In the genomic region with DNA sequence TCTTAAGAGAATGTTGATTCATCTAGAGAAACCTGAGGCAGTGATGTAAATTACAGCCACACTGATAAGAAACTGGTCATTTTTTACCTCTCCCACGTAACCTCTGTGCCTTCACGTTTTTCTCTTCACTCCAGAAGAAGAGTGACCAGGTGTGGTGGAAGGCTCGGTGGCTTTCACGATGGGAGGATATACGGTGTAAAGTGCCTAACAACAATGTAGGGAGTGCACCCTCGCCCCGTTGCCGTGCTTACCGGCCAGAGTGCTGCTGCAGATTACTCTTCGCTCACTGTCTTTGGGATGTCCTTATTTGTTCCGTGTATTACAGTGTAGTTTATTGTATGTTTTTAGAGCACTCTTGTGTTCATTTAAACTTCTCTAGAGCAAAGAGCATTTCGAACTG, we compare ENCODE assay signal across 17 cellular contexts. TPM values are rescaled to one million over a fixed set of nuclear protein-coding genes. Genes with fewer than 3 reads are reported as not detected.
A peak's percentile ranks its signal among the peaks of the same experiment; 100 is the strongest.
DNase-seq lines count a peak whose midpoint lies in the region; FAIRE-seq and TF ChIP-seq lines count a peak whose summit lies in the region.
"Had no signal": no experiment of that assay in that cellular context is flagged by ENCODE, and none has a peak within 500 bp of the region (broad histone marks: within the 10 kb centered on the region; RNA-seq: fewer than 3 reads in every experiment).

No MANE protein-coding gene starts in this region.

- H3K27ac ChIP-seq in keratinocyte (ENCODE audit: control insufficient read depth, insufficient read depth, low read length) (peak overlapping the region; percentile 65), ovary (no peak overlapping the region)
- H3K27ac ChIP-seq: parathyroid adenoma, PC-9 had no signal

- H3K4me1 ChIP-seq in keratinocyte (ENCODE audit: control insufficient read depth, extremely low read depth, insufficient read depth, low read length) (peaks cover 41% of the 10 kb centered on the region), ovary (ENCODE audit: insufficient read depth) (peaks cover 17% of the 10 kb centered on the region)

- H3K9ac ChIP-seq in keratinocyte (ENCODE audit: control insufficient read depth, extremely low read depth, insufficient read depth, low read length) = peak overlapping the region; percentile 62
- H3K9ac ChIP-seq: parathyroid adenoma had no signal

- H3K4me3 Mint-ChIP-seq in activated naive CD4-positive, alpha-beta T cell treated with anti-CD3 and anti-CD28 coated beads, Interleukin-2, amount 50 U/mL, for 24 hours = peak overlapping the region; percentile 63
- peak overlapping the region; percentile 70 for H3K4me3 Mint-ChIP-seq in activated CD4-positive, alpha-beta memory T cell treated with anti-CD3 and anti-CD28 coated beads, Interleukin-2, amount 10 ng/mL, durations not matched to agents 7 days and 5 days
- H3K4me3 Mint-ChIP-seq in type B pancreatic cell = peak overlapping the region; percentile 24
- H3K4me3 Mint-ChIP-seq: dendritic cell treated with granulocyte-macrophage colony-stimulating factor and Interleukin-4, amounts not matched to agents 40 ng/mL and 50 ng/mL, for 4 days had no signal

- dilution Hi-C loops in keratinocyte (cut with MboI; ENCODE audit: extremely low pct_ligation_motif_present, low sequenced_read_pairs) = no loop called here

- peaks cover 92% of the 10 kb centered on the region for H3K4me1 Mint-ChIP-seq in activated naive CD4-positive, alpha-beta T cell treated with anti-CD3 and anti-CD28 coated beads, Interleukin-2, amount 50 U/mL, for 24 hours
- peaks cover 93% of the 10 kb centered on the region for H3K4me1 Mint-ChIP-seq in activated CD4-positive, alpha-beta memory T cell treated with anti-CD3 and anti-CD28 coated beads, Interleukin-2, amount 10 ng/mL, durations not matched to agents 7 days and 5 days
- peaks cover 45% of the 10 kb centered on the region for H3K4me1 Mint-ChIP-seq in type B pancreatic cell (ENCODE audit: unreplicated experiment)

- peaks cover 7% of the 10 kb centered on the region for H3K9me1 ChIP-seq in keratinocyte (ENCODE audit: control insufficient read depth, extremely low read depth, insufficient read depth, low read length)

- peak overlapping the region; percentile 93 for H3K27ac Mint-ChIP-seq in activated naive CD4-positive, alpha-beta T cell treated with anti-CD3 and anti-CD28 coated beads, Interleukin-2, amount 50 U/mL, for 24 hours
- peak overlapping the region; percentile 99 for H3K27ac Mint-ChIP-seq in activated CD4-positive, alpha-beta memory T cell treated with anti-CD3 and anti-CD28 coated beads, Interleukin-2, amount 10 ng/mL, durations not matched to agents 7 days and 5 days
- H3K27ac Mint-ChIP-seq in type B pancreatic cell = peak overlapping the region; percentile 38

- H3K36me3 Mint-ChIP-seq in activated naive CD4-positive, alpha-beta T cell treated with anti-CD3 and anti-CD28 coated beads, Interleukin-2, amount 50 U/mL, for 24 hours = peaks cover 4% of the 10 kb centered on the region
- H3K36me3 Mint-ChIP-seq in activated CD4-positive, alpha-beta memory T cell treated with anti-CD3 and anti-CD28 coated beads, Interleukin-2, amount 10 ng/mL, durations not matched to agents 7 days and 5 days (ENCODE audit: low read depth) = peaks cover 43% of the 10 kb centered on the region
- peaks cover 15% of the 10 kb centered on the region for H3K36me3 Mint-ChIP-seq in type B pancreatic cell

- H3K36me3 ChIP-seq in keratinocyte (ENCODE audit: control insufficient read depth in 2 of 2, extremely low read depth in 1 of 2, insufficient read depth in 2 of 2, low read length in 2 of 2) = no peaks in the 10 kb centered on the region
- H3K36me3 ChIP-seq in ovary = no peaks in the 10 kb centered on the region
- H3K36me3 ChIP-seq: vagina had no signal

- H2AFZ ChIP-seq in keratinocyte (ENCODE audit: control insufficient read depth, low read length) = peak overlapping the region; percentile 14
- H2AFZ ChIP-seq: parathyroid adenoma, PC-9 had no signal

- intact Hi-C loops in ovary (cut with DNase I) = no loop called here

- H4K20me1 ChIP-seq in keratinocyte (ENCODE audit: control insufficient read depth, extremely low read depth, insufficient read depth, low read length) = peaks cover 9% of the 10 kb centered on the region

- no peak for FAIRE-seq in keratinocyte (lab: Jason Lieb, UNC)
- FAIRE-seq: GM12892 had no signal

- no peaks in the 10 kb centered on the region for H3K27me3 Mint-ChIP-seq in activated naive CD4-positive, alpha-beta T cell treated with anti-CD3 and anti-CD28 coated beads, Interleukin-2, amount 50 U/mL, for 24 hours
- H3K27me3 Mint-ChIP-seq in activated CD4-positive, alpha-beta memory T cell treated with anti-CD3 and anti-CD28 coated beads, Interleukin-2, amount 10 ng/mL, durations not matched to agents 7 days and 5 days = no peaks in the 10 kb centered on the region
- H3K27me3 Mint-ChIP-seq in type B pancreatic cell = no peaks in the 10 kb centered on the region
- H3K27me3 Mint-ChIP-seq: dendritic cell treated with granulocyte-macrophage colony-stimulating factor and Interleukin-4, amounts not matched to agents 40 ng/mL and 50 ng/mL, for 4 days had no signal

- H3K27me3 ChIP-seq in keratinocyte (ENCODE audit: control insufficient read depth, extremely low read depth, insufficient read depth, low read length) (no peaks in the 10 kb centered on the region), ovary (no peaks in the 10 kb centered on the region)
- H3K27me3 ChIP-seq: vagina had no signal

- H3K9me3 ChIP-seq in keratinocyte (ENCODE audit: control insufficient read depth, low read depth, low read length) (no peaks in the 10 kb centered on the region), ovary (no peaks in the 10 kb centered on the region)
- H3K9me3 ChIP-seq: vagina had no signal

- TF ChIP-seq EP300 in ovary (IDR thresholded peaks at IDR 0.05) = no peak

- no peak for TF ChIP-seq POLR2A in ovary (IDR thresholded peaks at IDR 0.05)

- DNase-seq in activated naive CD4-positive, alpha-beta T cell treated with anti-CD3 and anti-CD28 coated beads, Interleukin-2, amount 50 U/mL, for 16 hours = no peak
- no peak for DNase-seq in activated CD4-positive, alpha-beta memory T cell treated with anti-CD3 and anti-CD28 coated beads, Interleukin-2, amount 10 ng/mL, durations not matched to agents 7 days and 5 days
- DNase-seq in keratinocyte (ENCODE audit: low read depth, low spot score) (no peak), type B pancreatic cell (ENCODE audit: extremely low spot score, unreplicated experiment) (no peak), NOMO-1 (lab: John Stamatoyannopoulos, UW; ENCODE audit: unreplicated experiment in 2 of 2) (no peak), ovary (no peak)
- no peak for DNase-seq in effector CD8-positive, alpha-beta T cell (lab: John Stamatoyannopoulos, UW)
- DNase-seq: activated CD4-positive, alpha-beta T cell treated with anti-CD3 and anti-CD28 coated beads, Interleukin-2, amount 50 U/mL, for 4 hours; AML-193; mesendoderm; NCI-H345; PC-9 had no signal

- WGBS in ovary, 3 donors = 85 to 88% (median 86%) methylated on average over 12 of the region's 12 CpGs

- H3K9me3 Mint-ChIP-seq in activated naive CD4-positive, alpha-beta T cell treated with anti-CD3 and anti-CD28 coated beads, Interleukin-2, amount 50 U/mL, for 24 hours = no peaks in the 10 kb centered on the region
- peaks cover 4% of the 10 kb centered on the region for H3K9me3 Mint-ChIP-seq in activated CD4-positive, alpha-beta memory T cell treated with anti-CD3 and anti-CD28 coated beads, Interleukin-2, amount 10 ng/mL, durations not matched to agents 7 days and 5 days
- H3K9me3 Mint-ChIP-seq in type B pancreatic cell = peaks cover 10% of the 10 kb centered on the region
- H3K9me3 Mint-ChIP-seq: dendritic cell treated with granulocyte-macrophage colony-stimulating factor and Interleukin-4, amounts not matched to agents 40 ng/mL and 50 ng/mL, for 4 days had no signal

- H3K4me3 ChIP-seq in keratinocyte (ENCODE audit: control insufficient read depth in 2 of 3, extremely low read depth in 1 of 3, insufficient read depth in 2 of 3, low read depth in 1 of 3, low read length in 3 of 3) (peak overlapping the region in 2 of 3 experiments; percentile 36 to 54), ovary (no peak overlapping the region)
- H3K4me3 ChIP-seq: PC-9, vagina had no signal

- POLR2A ChIA-PET in activated CD4-positive, alpha-beta memory T cell treated with anti-CD3 and anti-CD28 coated beads, Interleukin-2, amount 10 ng/mL, durations not matched to agents 7 days and 5 days (lab: Charles Lee) = interaction anchor here (0.8 to 7.4 kb wide), 7 partner anchors 9 to 136 kb away, joined by 3 to 105 read pairs (median 20); partner anchors contain the start of gene NCK2

- peaks cover 71% of the 10 kb centered on the region for H3K79me2 ChIP-seq in keratinocyte (ENCODE audit: control insufficient read depth, insufficient read depth, low read length)

- TF ChIP-seq CTCF in keratinocyte (optimal IDR thresholded peaks at IDR 0.05 in 1 of 3, IDR thresholded peaks at IDR 0.05 in 1 of 3, conservative IDR thresholded peaks at IDR 0.05 in 1 of 3; ENCODE audit: extremely low read depth in 1 of 3, insufficient read depth in 2 of 3, low read length in 3 of 3) = no peak
- TF ChIP-seq CTCF in type B pancreatic cell (conservative IDR thresholded peaks at IDR 0.05) = no peak
- no peak for TF ChIP-seq CTCF in ovary (IDR thresholded peaks at IDR 0.05)

- CTCF ChIA-PET in activated CD4-positive, alpha-beta memory T cell treated with anti-CD3 and anti-CD28 coated beads, Interleukin-2, amount 10 ng/mL, durations not matched to agents 7 days and 5 days (lab: Charles Lee) = interaction anchor here (1.4 to 5.6 kb wide), 3 partner anchors 14 to 81 kb away, joined by 3 to 71 read pairs (median 4); no protein-coding TSS in a partner anchor

- peak overlapping the region; percentile 95 for H3K4me2 ChIP-seq in keratinocyte (ENCODE audit: control insufficient read depth, extremely low read depth, insufficient read depth, low read depth, low read length)
- H3K4me2 ChIP-seq: PC-9 had no signal

RNA-seq across cellular contexts. Expression of gene NCK2, which starts 46.5 kb away (rescaled TPM):
- 10 to 100 TPM; 70.8 to 75.9 TPM for total RNA-seq in activated CD4-positive, alpha-beta memory T cell treated with anti-CD3 and anti-CD28 coated beads, Interleukin-2, amount 10 ng/mL, durations not matched to agents 7 days and 5 days
- polyA plus RNA-seq in keratinocyte (24.2 to 54.8 TPM (median 31.4 TPM) in 3 replicates), ovary (10 to 100 TPM; 22.3 to 38.7 TPM)
- polyA plus RNA-seq in keratinocyte (2011; ENCODE audit: low read depth) = 42.3 TPM
- polyA plus RNA-seq in keratinocyte (2011; cell fraction: cytosol; rRNA removed) = 34.1 and 49.8 TPM in 2 replicates
- 21.5 and 21.6 TPM in 2 replicates for polyA plus RNA-seq in keratinocyte (2011; cell fraction: nucleus; rRNA removed)
- 20.0 and 50.3 TPM in 2 replicates for polyA plus RNA-seq in keratinocyte (2012; ENCODE audit: low replicate concordance)
- polyA minus RNA-seq in keratinocyte = 17.3 to 43.2 TPM (median 22.0 TPM) in 3 replicates
- polyA minus RNA-seq in keratinocyte (2011; cell fraction: cytosol; rRNA and poly(A)+ RNA removed) = 32.8 TPM
- polyA minus RNA-seq in keratinocyte (2011; cell fraction: nucleus; rRNA and poly(A)+ RNA removed) = 16.5 and 19.8 TPM in 2 replicates
- total RNA-seq in type B pancreatic cell (ENCODE audit: low replicate concordance) (86.4 and 103 TPM in 2 replicates), ovary (10 to 100 TPM; 16.7 to 42.9 (median 31.2) TPM)

Comparison
In these comparisons a context has a peak if more than half of its experiments do, and no peak if none do; other contexts are left out.
1. H3K27ac Mint-ChIP-seq: peak in every context shown above with its lines; median percentile 99 in activated CD4-positive, alpha-beta memory T cell treated with anti-CD3 and anti-CD28 coated beads, Interleukin-2, amount 10 ng/mL, durations not matched to agents 7 days and 5 days; 93 in activated naive CD4-positive, alpha-beta T cell treated with anti-CD3 and anti-CD28 coated beads, Interleukin-2, amount 50 U/mL, for 24 hours; 38 in type B pancreatic cell.